In the genomic region with DNA sequence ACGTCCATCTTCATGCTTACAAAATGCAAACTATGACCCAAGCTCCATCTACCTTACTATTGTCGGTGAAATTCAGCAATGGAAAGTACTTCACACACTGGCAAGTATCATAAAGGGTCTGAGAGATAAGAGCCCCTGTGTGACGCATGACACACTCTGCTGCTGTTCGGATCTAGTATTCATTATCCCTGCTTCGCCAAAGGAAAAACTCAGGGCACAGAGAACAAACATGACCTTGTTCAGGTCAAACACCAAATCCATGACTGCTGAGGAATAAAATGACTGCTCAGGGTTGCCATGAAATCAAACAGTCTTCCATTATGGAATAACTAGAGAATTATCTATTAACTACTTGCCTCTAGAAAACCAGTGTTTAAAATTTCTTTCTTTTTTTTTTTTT, we compare ENCODE assay signal across 15 cellular contexts.
A peak's percentile ranks its signal among the peaks of the same experiment; 100 is the strongest.
DNase-seq lines count a peak whose midpoint lies in the region; ATAC-seq and TF ChIP-seq lines count a peak whose summit lies in the region.
"Had no signal": no experiment of that assay in that cellular context is flagged by ENCODE, and none has a peak within 500 bp of the region (broad histone marks: within the 10 kb centered on the region; RNA-seq: fewer than 3 reads in every experiment).

No MANE protein-coding gene starts in this region.

- H3K27ac ChIP-seq in hepatocyte, result peak overlapping the region; percentile 34
- peak overlapping the region; percentile 78 for H3K27ac ChIP-seq in psoas muscle
- H3K27ac ChIP-seq: foreskin keratinocyte, SK-N-MC, testis had no signal

- 64% methylated on average over 5 of the region's 5 CpGs for WGBS in hepatocyte (ENCODE audit: low lambda C conversion rate, missing lambda C conversion rate)
- 67 to 80% (median 72%) methylated on average over 5 of the region's 5 CpGs for WGBS in psoas muscle, 3 donors

- H3K79me2 ChIP-seq in hepatocyte, result peaks cover 91% of the 10 kb centered on the region

- H3K4me3 ChIP-seq in hepatocyte (no peak overlapping the region), psoas muscle (no peak overlapping the region)
- H3K4me3 ChIP-seq: SK-N-MC, testis had no signal

- intact Hi-C loops in Right ventricle myocardium inferior (cut with DNase I) (loop anchor here (1.0 kb wide), 1 partner anchor 19 kb away; no protein-coding TSS in a partner anchor), cardiac septum (cut with DNase I) (no loop called here), psoas muscle (cut with DNase I) (no loop called here)

- DNase-seq in Right ventricle myocardium inferior (ENCODE audit: missing footprints) (no peak), cardiac septum (ENCODE audit: low spot score) (no peak), hepatocyte (ENCODE audit: low spot score) (no peak), psoas muscle (no peak), NCI-H345 treated with DMSO at 0.1 percent for 48 hours (lab: John Stamatoyannopoulos, UW; ENCODE audit: unreplicated experiment) (no peak), NCI-H2107 (lab: John Stamatoyannopoulos, UW) (no peak), T-helper 1 cell (no peak), midbrain (lab: John Stamatoyannopoulos, UW) (no peak)
- DNase-seq: DMS79, foreskin keratinocyte, NCI-H1105, NCI-H2227 treated with DMSO at 0.1 percent for 48 hours, testis had no signal

- H2AFZ ChIP-seq in hepatocyte, result no peak overlapping the region
- H2AFZ ChIP-seq: parathyroid adenoma had no signal

- peak; percentile 37 for ATAC-seq in Right ventricle myocardium inferior
- ATAC-seq in psoas muscle, result no peak
- ATAC-seq: foreskin keratinocyte had no signal

- no peaks in the 10 kb centered on the region for H3K9me2 ChIP-seq in hepatocyte (replicated peaks; ENCODE audit: insufficient read depth)

- TF ChIP-seq CTCF in hepatocyte (IDR thresholded peaks at IDR 0.05; ENCODE audit: poor library complexity) (no peak), psoas muscle (IDR thresholded peaks at IDR 0.05) (no peak)

- H3K27me3 ChIP-seq in hepatocyte (no peaks in the 10 kb centered on the region), psoas muscle (ENCODE audit: insufficient read depth in 3 of 3, low read length in 2 of 3) (no peaks in the 10 kb centered on the region)
- H3K27me3 ChIP-seq: foreskin keratinocyte, testis had no signal

- no peaks in the 10 kb centered on the region for H3K36me3 ChIP-seq in hepatocyte (replicated peaks; ENCODE audit: insufficient read depth, low read depth)
- no peaks in the 10 kb centered on the region for H3K36me3 ChIP-seq in psoas muscle (ENCODE audit: insufficient read depth in 1 of 2, low read depth in 1 of 2)

- H3K4me1 ChIP-seq in hepatocyte (ENCODE audit: insufficient read depth) (peaks cover 6% of the 10 kb centered on the region), psoas muscle (peaks cover 49% of the 10 kb centered on the region)

- H4K20me1 ChIP-seq in hepatocyte (ENCODE audit: insufficient read depth, poor library complexity, severe bottlenecking), result peaks cover 28% of the 10 kb centered on the region

- H3K9me3 ChIP-seq in hepatocyte (ENCODE audit: low read depth) (no peaks in the 10 kb centered on the region), psoas muscle (no peaks in the 10 kb centered on the region)
- H3K9me3 ChIP-seq: testis had no signal

- no peak overlapping the region for H3K4me2 ChIP-seq in hepatocyte
